ENCODE assay signal across 1 cellular context in the genomic region with DNA sequence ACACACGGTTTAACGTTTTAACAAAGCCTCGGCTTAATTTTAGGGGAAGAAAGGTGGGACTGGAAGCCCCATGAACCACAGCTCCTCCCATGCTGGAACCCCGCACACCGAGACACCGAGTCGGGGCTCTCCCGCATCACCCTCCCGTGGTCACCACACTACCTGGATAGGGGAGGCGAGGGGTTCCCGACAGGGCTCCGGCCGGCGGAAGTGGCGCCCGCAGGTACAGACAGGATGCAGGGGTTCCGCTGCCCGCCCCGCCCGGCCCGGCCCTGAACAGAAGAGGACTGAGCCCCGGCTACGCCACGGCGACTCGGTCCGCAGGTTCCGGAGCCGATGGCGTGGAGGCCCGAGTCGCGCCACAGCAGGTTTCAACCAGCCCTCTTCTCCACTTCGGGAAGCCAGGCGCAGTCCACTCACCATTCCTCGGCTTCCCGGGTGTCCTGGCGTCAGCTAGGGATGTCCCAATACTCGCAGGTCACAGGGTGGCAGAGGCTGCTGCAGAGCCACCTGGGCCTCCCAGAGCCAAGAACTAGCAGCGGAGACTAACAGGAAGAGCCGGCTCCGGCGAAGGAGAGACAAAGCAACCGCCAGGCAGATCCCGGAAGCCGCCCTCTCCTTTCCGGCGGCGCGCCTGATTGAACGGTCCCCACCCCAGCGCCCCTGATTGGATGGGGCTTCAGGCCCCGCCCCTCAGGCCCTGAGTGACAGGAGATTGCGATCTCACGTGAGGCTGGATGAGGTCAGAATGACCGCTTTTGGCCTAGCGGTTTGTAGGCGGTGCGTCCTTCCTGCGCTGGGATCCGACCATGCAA.
TF ChIP-seq lines count a peak whose summit lies in the region.

ZNF669 (minus strand) TSS at position 580 of the 815 bp plus-strand sequence; CDS start at position 423, 157 bp downstream.

TF ChIP-seq in GM12878, 131 proteins besides CTCF, POLR2A, EP300 and RAD21 (continued from another document and continues in another):
- TF ChIP-seq ZBTB11 (CRISPR knock-in tag; IDR thresholded peaks at IDR 0.05) (peak; percentile 78), SMC3 (IDR thresholded peaks at IDR 0.05; ENCODE audit: borderline replicate concordance, low read length) (no peak), SRF (IDR thresholded peaks at IDR 0.05; ENCODE audit: low read depth in 2 of 2, low read length in 2 of 2) (peak in 1 of 2 experiments; percentile 52; a peak in 2 of 4 replicates), JUNB (IDR thresholded peaks at IDR 0.05) (peak; percentile 33; the same call in 1 of the 2 replicates), TAF1 (IDR thresholded peaks at IDR 0.05; ENCODE audit: borderline replicate concordance, low read depth, low read length) (peak; percentile 84), MEF2B (IDR thresholded peaks at IDR 0.05; ENCODE audit: partially characterized antibody, poor library complexity, severe bottlenecking) (peak; percentile 40), BCL11A (IDR thresholded peaks at IDR 0.05; ENCODE audit: low read depth, low read length) (no peak), RFX5 (IDR thresholded peaks at IDR 0.05; ENCODE audit: low read depth, low read length) (0 out of 2 replicates have a peak, but pooled peaks have one; percentile 45), NKRF (conservative IDR thresholded peaks at IDR 0.05) (peak; percentile 83), IKZF2 (IDR thresholded peaks at IDR 0.05) (peak in 1 of 2 experiments; percentile 36; a peak in 1 of 4 replicates), NR2C1 (IDR thresholded peaks at IDR 0.05) (no peak; the same call in 1 of the 2 replicates), CBX5 (IDR thresholded peaks at IDR 0.05; ENCODE audit: low read depth) (no peak), CBX3 (IDR thresholded peaks at IDR 0.05; ENCODE audit: borderline replicate concordance, low read depth) (no peak), JUND (IDR thresholded peaks at IDR 0.05; ENCODE audit: low read depth, low read length) (0 out of 2 replicates have a peak, but pooled peaks have one; percentile 46), BMI1 (IDR thresholded peaks at IDR 0.05; ENCODE audit: borderline replicate concordance) (no peak), TCF3 (IDR thresholded peaks at IDR 0.05; ENCODE audit: borderline replicate concordance, insufficient read depth, low read depth, low read length) (peak; percentile 24; the same call in 1 of the 2 replicates), IRF4 (IDR thresholded peaks at IDR 0.05; ENCODE audit: low read depth, low read length) (no peak), STAT3 (IDR thresholded peaks at IDR 0.05; ENCODE audit: low read depth, low read length) (no peak), HSF1 (IDR thresholded peaks at IDR 0.05; ENCODE audit: low read depth, low read length) (no peak), ETV6 (conservative IDR thresholded peaks at IDR 0.05 in 1 of 2, IDR thresholded peaks at IDR 0.05 in 1 of 2; ENCODE audit: borderline replicate concordance in 1 of 2, low read depth in 1 of 2) (peak in 1 of 2 experiments; percentile 69; a peak in 2 of 4 replicates), KLF5 (IDR thresholded peaks at IDR 0.05; ENCODE audit: partially characterized antibody) (peak; percentile 56), POLR2AphosphoS2 (IDR thresholded peaks at IDR 0.05; ENCODE audit: low read depth, low read length) (peak; percentile 59; the same call in 1 of the 2 replicates), KAT2A (conservative IDR thresholded peaks at IDR 0.05; ENCODE audit: control insufficient read depth, low read depth, low read length) (no peak), BHLHE40 (IDR thresholded peaks at IDR 0.05; ENCODE audit: borderline replicate concordance in 1 of 2, low read depth in 2 of 2, low read length in 1 of 2) (peak; percentile 99)
- TF ChIP-seq, protein P1, sequence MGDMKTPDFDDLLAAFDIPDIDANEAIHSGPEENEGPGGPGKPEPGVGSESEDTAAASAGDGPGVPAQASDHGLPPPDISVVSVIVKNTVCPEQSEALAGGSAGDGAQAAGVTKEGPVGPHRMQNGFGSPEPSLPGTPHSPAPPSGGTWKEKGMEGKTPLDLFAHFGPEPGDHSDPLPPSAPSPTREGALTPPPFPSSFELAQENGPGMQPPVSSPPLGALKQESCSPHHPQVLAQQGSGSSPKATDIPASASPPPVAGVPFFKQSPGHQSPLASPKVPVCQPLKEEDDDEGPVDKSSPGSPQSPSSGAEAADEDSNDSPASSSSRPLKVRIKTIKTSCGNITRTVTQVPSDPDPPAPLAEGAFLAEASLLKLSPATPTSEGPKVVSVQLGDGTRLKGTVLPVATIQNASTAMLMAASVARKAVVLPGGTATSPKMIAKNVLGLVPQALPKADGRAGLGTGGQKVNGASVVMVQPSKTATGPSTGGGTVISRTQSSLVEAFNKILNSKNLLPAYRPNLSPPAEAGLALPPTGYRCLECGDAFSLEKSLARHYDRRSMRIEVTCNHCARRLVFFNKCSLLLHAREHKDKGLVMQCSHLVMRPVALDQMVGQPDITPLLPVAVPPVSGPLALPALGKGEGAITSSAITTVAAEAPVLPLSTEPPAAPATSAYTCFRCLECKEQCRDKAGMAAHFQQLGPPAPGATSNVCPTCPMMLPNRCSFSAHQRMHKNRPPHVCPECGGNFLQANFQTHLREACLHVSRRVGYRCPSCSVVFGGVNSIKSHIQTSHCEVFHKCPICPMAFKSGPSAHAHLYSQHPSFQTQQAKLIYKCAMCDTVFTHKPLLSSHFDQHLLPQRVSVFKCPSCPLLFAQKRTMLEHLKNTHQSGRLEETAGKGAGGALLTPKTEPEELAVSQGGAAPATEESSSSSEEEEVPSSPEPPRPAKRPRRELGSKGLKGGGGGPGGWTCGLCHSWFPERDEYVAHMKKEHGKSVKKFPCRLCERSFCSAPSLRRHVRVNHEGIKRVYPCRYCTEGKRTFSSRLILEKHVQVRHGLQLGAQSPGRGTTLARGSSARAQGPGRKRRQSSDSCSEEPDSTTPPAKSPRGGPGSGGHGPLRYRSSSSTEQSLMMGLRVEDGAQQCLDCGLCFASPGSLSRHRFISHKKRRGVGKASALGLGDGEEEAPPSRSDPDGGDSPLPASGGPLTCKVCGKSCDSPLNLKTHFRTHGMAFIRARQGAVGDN (IDR thresholded peaks at IDR 0.05): no peak
- TF ChIP-seq, protein P2, sequence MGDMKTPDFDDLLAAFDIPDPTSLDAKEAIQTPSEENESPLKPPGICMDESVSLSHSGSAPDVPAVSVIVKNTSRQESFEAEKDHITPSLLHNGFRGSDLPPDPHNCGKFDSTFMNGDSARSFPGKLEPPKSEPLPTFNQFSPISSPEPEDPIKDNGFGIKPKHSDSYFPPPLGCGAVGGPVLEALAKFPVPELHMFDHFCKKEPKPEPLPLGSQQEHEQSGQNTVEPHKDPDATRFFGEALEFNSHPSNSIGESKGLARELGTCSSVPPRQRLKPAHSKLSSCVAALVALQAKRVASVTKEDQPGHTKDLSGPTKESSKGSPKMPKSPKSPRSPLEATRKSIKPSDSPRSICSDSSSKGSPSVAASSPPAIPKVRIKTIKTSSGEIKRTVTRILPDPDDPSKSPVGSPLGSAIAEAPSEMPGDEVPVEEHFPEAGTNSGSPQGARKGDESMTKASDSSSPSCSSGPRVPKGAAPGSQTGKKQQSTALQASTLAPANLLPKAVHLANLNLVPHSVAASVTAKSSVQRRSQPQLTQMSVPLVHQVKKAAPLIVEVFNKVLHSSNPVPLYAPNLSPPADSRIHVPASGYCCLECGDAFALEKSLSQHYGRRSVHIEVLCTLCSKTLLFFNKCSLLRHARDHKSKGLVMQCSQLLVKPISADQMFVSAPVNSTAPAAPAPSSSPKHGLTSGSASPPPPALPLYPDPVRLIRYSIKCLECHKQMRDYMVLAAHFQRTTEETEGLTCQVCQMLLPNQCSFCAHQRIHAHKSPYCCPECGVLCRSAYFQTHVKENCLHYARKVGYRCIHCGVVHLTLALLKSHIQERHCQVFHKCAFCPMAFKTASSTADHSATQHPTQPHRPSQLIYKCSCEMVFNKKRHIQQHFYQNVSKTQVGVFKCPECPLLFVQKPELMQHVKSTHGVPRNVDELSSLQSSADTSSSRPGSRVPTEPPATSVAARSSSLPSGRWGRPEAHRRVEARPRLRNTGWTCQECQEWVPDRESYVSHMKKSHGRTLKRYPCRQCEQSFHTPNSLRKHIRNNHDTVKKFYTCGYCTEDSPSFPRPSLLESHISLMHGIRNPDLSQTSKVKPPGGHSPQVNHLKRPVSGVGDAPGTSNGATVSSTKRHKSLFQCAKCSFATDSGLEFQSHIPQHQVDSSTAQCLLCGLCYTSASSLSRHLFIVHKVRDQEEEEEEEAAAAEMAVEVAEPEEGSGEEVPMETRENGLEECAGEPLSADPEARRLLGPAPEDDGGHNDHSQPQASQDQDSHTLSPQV (IDR thresholded peaks at IDR 0.05): no peak
- TF ChIP-seq, protein P3, sequence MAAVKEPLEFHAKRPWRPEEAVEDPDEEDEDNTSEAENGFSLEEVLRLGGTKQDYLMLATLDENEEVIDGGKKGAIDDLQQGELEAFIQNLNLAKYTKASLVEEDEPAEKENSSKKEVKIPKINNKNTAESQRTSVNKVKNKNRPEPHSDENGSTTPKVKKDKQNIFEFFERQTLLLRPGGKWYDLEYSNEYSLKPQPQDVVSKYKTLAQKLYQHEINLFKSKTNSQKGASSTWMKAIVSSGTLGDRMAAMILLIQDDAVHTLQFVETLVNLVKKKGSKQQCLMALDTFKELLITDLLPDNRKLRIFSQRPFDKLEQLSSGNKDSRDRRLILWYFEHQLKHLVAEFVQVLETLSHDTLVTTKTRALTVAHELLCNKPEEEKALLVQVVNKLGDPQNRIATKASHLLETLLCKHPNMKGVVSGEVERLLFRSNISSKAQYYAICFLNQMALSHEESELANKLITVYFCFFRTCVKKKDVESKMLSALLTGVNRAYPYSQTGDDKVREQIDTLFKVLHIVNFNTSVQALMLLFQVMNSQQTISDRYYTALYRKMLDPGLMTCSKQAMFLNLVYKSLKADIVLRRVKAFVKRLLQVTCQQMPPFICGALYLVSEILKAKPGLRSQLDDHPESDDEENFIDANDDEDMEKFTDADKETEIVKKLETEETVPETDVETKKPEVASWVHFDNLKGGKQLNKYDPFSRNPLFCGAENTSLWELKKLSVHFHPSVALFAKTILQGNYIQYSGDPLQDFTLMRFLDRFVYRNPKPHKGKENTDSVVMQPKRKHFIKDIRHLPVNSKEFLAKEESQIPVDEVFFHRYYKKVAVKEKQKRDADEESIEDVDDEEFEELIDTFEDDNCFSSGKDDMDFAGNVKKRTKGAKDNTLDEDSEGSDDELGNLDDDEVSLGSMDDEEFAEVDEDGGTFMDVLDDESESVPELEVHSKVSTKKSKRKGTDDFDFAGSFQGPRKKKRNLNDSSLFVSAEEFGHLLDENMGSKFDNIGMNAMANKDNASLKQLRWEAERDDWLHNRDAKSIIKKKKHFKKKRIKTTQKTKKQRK (IDR thresholded peaks at IDR 0.05; ENCODE audit: low read depth, low read length): no peak
